ENCODE assay signal across 21 cellular contexts in the genomic region with DNA sequence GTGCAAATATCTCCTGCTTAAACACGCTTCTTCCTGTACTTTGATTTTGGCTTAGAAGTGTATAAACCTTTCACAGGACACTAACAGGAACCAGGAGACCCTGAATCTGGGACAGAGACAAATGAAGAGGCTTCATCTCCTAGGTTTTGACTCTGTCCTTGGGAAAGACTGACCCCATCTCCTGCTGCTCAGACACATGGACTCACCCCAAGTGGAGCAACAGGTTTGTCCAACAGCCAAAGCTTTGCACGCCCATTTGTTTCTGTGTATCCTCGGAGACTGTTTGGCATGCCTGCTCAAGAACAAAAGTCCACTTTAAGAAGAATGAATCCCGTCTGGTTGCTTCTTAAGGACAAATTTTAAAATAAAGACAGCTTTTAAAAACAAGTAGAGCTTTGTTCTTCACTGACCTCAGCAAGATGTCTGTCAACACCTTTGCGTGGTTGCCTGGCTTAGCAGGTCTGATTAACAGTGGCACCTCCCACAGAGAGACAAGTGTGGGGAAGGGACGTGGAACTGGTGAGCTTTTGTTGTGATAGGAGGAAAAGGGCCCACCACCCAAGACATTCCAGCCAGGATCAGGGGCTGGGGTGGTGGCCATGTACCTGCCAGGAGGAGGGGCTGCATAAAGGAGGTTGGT.
A peak's percentile ranks its signal among the peaks of the same experiment; 100 is the strongest.
DNase-seq lines count a peak whose midpoint lies in the region; ATAC-seq, FAIRE-seq and TF ChIP-seq lines count a peak whose summit lies in the region.
"Had no signal": no experiment of that assay in that cellular context is flagged by ENCODE, and none has a peak within 500 bp of the region (broad histone marks: within the 10 kb centered on the region; RNA-seq: fewer than 3 reads in every experiment).

No MANE protein-coding gene starts in this region.

- no peak overlapping the region for H3K27ac Mint-ChIP-seq in stimulated activated effector memory CD8-positive, alpha-beta T cell treated with anti-CD3 and anti-CD28 coated beads, Interleukin-12 subunit alpha, Interleukin-12 subunit beta, amount 100 ng/mL, for 72 hours
- no peak overlapping the region for H3K27ac Mint-ChIP-seq in immature natural killer cell
- H3K27ac Mint-ChIP-seq: activated CD4-positive, alpha-beta T cell treated with anti-CD3 and anti-CD28 coated beads, Interleukin-2, amount 10 ng/mL, durations not matched to agents 7 days and 5 days; T-helper 17 cell had no signal

- no peak for FAIRE-seq in urothelium cell line (lab: Jason Lieb, UNC)
- FAIRE-seq: RCC 7860 had no signal

- no peak overlapping the region for H3K27ac ChIP-seq in right atrium auricular region
- H3K27ac ChIP-seq: SK-N-MC, upper lobe of right lung had no signal

- peak; percentile 43 for ATAC-seq in esophagus mucosa
- ATAC-seq in stimulated activated effector memory CD8-positive, alpha-beta T cell treated with anti-CD3 and anti-CD28 coated beads, Interleukin-12 subunit alpha, Interleukin-12 subunit beta, amount 100 ng/mL, for 72 hours = peak; percentile 11
- ATAC-seq: stimulated activated naive CD8-positive, alpha-beta T cell treated with anti-CD3 and anti-CD28 coated beads, Interleukin-15, Interleukin-2, amounts not matched to agents 100 U/mL and 50 U/mL, for 24 hours; T-helper 17 cell; upper lobe of right lung had no signal

- peaks cover 1 to 6% (median 5%) of the 10 kb centered on the region in 3 donors for H3K27me3 Mint-ChIP-seq in immature natural killer cell (ENCODE audit: low read depth in 3 of 3)

- H3K36me3 ChIP-seq in right atrium auricular region = no peaks in the 10 kb centered on the region
- H3K36me3 ChIP-seq: MG63, upper lobe of right lung had no signal

- no peak overlapping the region for H3K4me3 Mint-ChIP-seq in stimulated activated effector memory CD8-positive, alpha-beta T cell treated with anti-CD3 and anti-CD28 coated beads, Interleukin-12 subunit alpha, Interleukin-12 subunit beta, amount 100 ng/mL, for 72 hours
- H3K4me3 Mint-ChIP-seq in immature natural killer cell = no peak overlapping the region
- H3K4me3 Mint-ChIP-seq: activated CD4-positive, alpha-beta T cell treated with anti-CD3 and anti-CD28 coated beads, Interleukin-2, amount 10 ng/mL, durations not matched to agents 7 days and 5 days; CD14-positive monocyte; T-helper 17 cell had no signal

- no peaks in the 10 kb centered on the region for H3K27me3 ChIP-seq in right atrium auricular region
- H3K27me3 ChIP-seq: MG63, upper lobe of right lung had no signal

- H3K4me1 Mint-ChIP-seq in stimulated activated effector memory CD8-positive, alpha-beta T cell treated with anti-CD3 and anti-CD28 coated beads, Interleukin-12 subunit alpha, Interleukin-12 subunit beta, amount 100 ng/mL, for 72 hours = no peaks in the 10 kb centered on the region
- H3K4me1 Mint-ChIP-seq in immature natural killer cell = no peaks in the 10 kb centered on the region
- H3K4me1 Mint-ChIP-seq: activated CD4-positive, alpha-beta T cell treated with anti-CD3 and anti-CD28 coated beads, Interleukin-2, amount 10 ng/mL, durations not matched to agents 7 days and 5 days; CD14-positive monocyte; T-helper 17 cell had no signal

- no peaks in the 10 kb centered on the region for H3K36me3 Mint-ChIP-seq in stimulated activated effector memory CD8-positive, alpha-beta T cell treated with anti-CD3 and anti-CD28 coated beads, Interleukin-12 subunit alpha, Interleukin-12 subunit beta, amount 100 ng/mL, for 72 hours
- H3K36me3 Mint-ChIP-seq in immature natural killer cell = no peaks in the 10 kb centered on the region
- H3K36me3 Mint-ChIP-seq: CD14-positive monocyte had no signal

- no peak for TF ChIP-seq CTCF in right atrium auricular region (IDR thresholded peaks at IDR 0.05)

- no peaks in the 10 kb centered on the region for H3K9me3 ChIP-seq in right atrium auricular region
- H3K9me3 ChIP-seq: MG63, upper lobe of right lung had no signal

- H3K4me1 ChIP-seq in right atrium auricular region = no peaks in the 10 kb centered on the region
- H3K4me1 ChIP-seq: upper lobe of right lung had no signal

- H3K9me3 Mint-ChIP-seq in stimulated activated effector memory CD8-positive, alpha-beta T cell treated with anti-CD3 and anti-CD28 coated beads, Interleukin-12 subunit alpha, Interleukin-12 subunit beta, amount 100 ng/mL, for 72 hours = no peaks in the 10 kb centered on the region
- no peaks in the 10 kb centered on the region for H3K9me3 Mint-ChIP-seq in immature natural killer cell
- H3K9me3 Mint-ChIP-seq: activated CD4-positive, alpha-beta T cell treated with anti-CD3 and anti-CD28 coated beads, Interleukin-2, amount 10 ng/mL, durations not matched to agents 7 days and 5 days had no signal

- no peak overlapping the region for H3K4me3 ChIP-seq in right atrium auricular region
- H3K4me3 ChIP-seq: MG63, SK-N-MC, upper lobe of right lung had no signal

- peak; percentile 64 for DNase-seq in Ammon's horn (ENCODE audit: low spot score)
- peak; percentile 69 for DNase-seq in right atrium auricular region (ENCODE audit: low spot score)
- no peak for DNase-seq in stimulated activated effector memory CD8-positive, alpha-beta T cell treated with anti-CD3 and anti-CD28 coated beads, Interleukin-12 subunit alpha, Interleukin-12 subunit beta, amount 100 ng/mL, for 72 hours (ENCODE audit: low spot score in 2 of 2)
- DNase-seq in urothelium cell line (ENCODE audit: low spot score) = no peak
- DNase-seq in stimulated activated naive CD4-positive, alpha-beta T cell (lab: John Stamatoyannopoulos, UW) = no peak
- DNase-seq in immature natural killer cell = no peak
- DNase-seq in occipital lobe (lab: John Stamatoyannopoulos, UW) = no peak
- DNase-seq: activated CD4-positive, alpha-beta T cell treated with anti-CD3 and anti-CD28 coated beads, Interleukin-2, amount 10 ng/mL, durations not matched to agents 7 days and 5 days; effector memory CD4-positive, alpha-beta T cell; HCEC 1CT; MG63; NCI-H1417 treated with DMSO at 0.1 percent for 48 hours; NCI-H524; stimulated activated CD4-positive, alpha-beta T cell treated with anti-CD3 and anti-CD28 coated beads, Interleukin-2, amount 100 ng/mL, for 48 hours; stimulated activated naive CD8-positive, alpha-beta T cell treated with anti-CD3 and anti-CD28 coated beads, Interleukin-15, Interleukin-2, amounts not matched to agents 100 U/mL and 50 U/mL, for 24 hours; T-helper 17 cell; upper lobe of right lung had no signal

Comparison
In these comparisons a context has a peak if more than half of its experiments do, and no peak if none do; other contexts are left out.
1. DNase-seq: peak in Ammon's horn (single experiment) and right atrium auricular region (single experiment); none in stimulated activated effector memory CD8-positive, alpha-beta T cell treated with anti-CD3 and anti-CD28 coated beads, Interleukin-12 subunit alpha, Interleukin-12 subunit beta, amount 100 ng/mL, for 72 hours (0 of 2), urothelium cell line (single experiment), stimulated activated naive CD4-positive, alpha-beta T cell (0 of 6), immature natural killer cell (0 of 3) and occipital lobe (single experiment).